In genomic region chr18:48840491-48840877, GRCh38 we compare ENCODE assay signal across 12 cellular contexts.
DNase-seq lines count a peak whose midpoint lies in the region; ATAC-seq and TF ChIP-seq lines count a peak whose summit lies in the region.
"Had no signal": no experiment of that assay in that cellular context is flagged by ENCODE, and none has a peak within 500 bp of the region (broad histone marks: within the 10 kb centered on the region; RNA-seq: fewer than 3 reads in every experiment).

No MANE protein-coding gene starts in this region.

- H3K36me3 ChIP-seq in BLaER1 treated with 17β-estradiol and CSF1 and Interleukin-3, amounts not matched to agents 10 nM and 100 nM = no peaks in the 10 kb centered on the region

- H3K27me3 ChIP-seq in BLaER1 treated with 17β-estradiol and CSF1 and Interleukin-3, amounts not matched to agents 10 nM and 100 nM = no peaks in the 10 kb centered on the region
- no peaks in the 10 kb centered on the region for H3K27me3 ChIP-seq in dorsolateral prefrontal cortex

- DNase-seq in NCI-H1436 treated with DMSO at 0.1 percent for 48 hours (lab: John Stamatoyannopoulos, UW) (peak; percentile 26), dorsolateral prefrontal cortex (peak in 9 of 10 donors; percentile 43 to 83 (median 68)), natural killer cell (no peak), SK-N-DZ (ENCODE audit: low spot score) (no peak), ACHN (no peak), HCEC 1CT (no peak)
- no peak for DNase-seq in activated naive CD4-positive, alpha-beta T cell treated with anti-CD3 and anti-CD28 coated beads, Interleukin-2, amount 50 U/mL, for 72 hours (ENCODE audit: low spot score in 2 of 2)
- DNase-seq: activated T-cell treated with anti-CD3 and anti-CD28 coated beads for 4 hours, NCI-H2029, PC-3 had no signal

- TF ChIP-seq CTCF in dorsolateral prefrontal cortex (IDR thresholded peaks at IDR 0.05 in 54 of 56, conservative IDR thresholded peaks at IDR 0.05 in 2 of 56; ENCODE audit: low read depth in 1 of 56, partially characterized antibody in 56 of 56) (peak in 2 of 56 donors; percentile 5 to 10), natural killer cell (IDR thresholded peaks at IDR 0.05) (no peak)

- no peaks in the 10 kb centered on the region for H3K9me3 ChIP-seq in BLaER1 treated with 17β-estradiol and CSF1 and Interleukin-3, amounts not matched to agents 10 nM and 100 nM (replicated peaks in 1 of 11)

- no peaks in the 10 kb centered on the region for H3K27me3 Mint-ChIP-seq in natural killer cell (ENCODE audit: low read depth in 2 of 2)

- no peak overlapping the region; a peak in 1 of 22 replicates for H3K9ac ChIP-seq in BLaER1 treated with 17β-estradiol and CSF1 and Interleukin-3, amounts not matched to agents 10 nM and 100 nM

- H3K36me3 Mint-ChIP-seq in natural killer cell = no peaks in the 10 kb centered on the region
- no peaks in the 10 kb centered on the region for H3K36me3 Mint-ChIP-seq in activated naive CD4-positive, alpha-beta T cell treated with anti-CD3 and anti-CD28 coated beads, Interleukin-2, amount 50 U/mL, for 72 hours

- peaks cover 0 to 7% (median 0%) of the 10 kb centered on the region in 11 experiments; a peak in 1 of 22 replicates for H4K20me1 ChIP-seq in BLaER1 treated with 17β-estradiol and CSF1 and Interleukin-3, amounts not matched to agents 10 nM and 100 nM

- peaks cover 98 to 100% (median 100%) of the 10 kb centered on the region in 10 experiments for H3K4me1 ChIP-seq in BLaER1 treated with 17β-estradiol and CSF1 and Interleukin-3, amounts not matched to agents 10 nM and 100 nM

- H3K4me3 ChIP-seq in BLaER1 treated with 17β-estradiol and CSF1 and Interleukin-3, amounts not matched to agents 10 nM and 100 nM = no peak overlapping the region
- no peak overlapping the region for H3K4me3 ChIP-seq in dorsolateral prefrontal cortex

- peaks cover 79 to 99% of the 10 kb centered on the region in 2 donors for H3K4me1 Mint-ChIP-seq in natural killer cell

- no peak for ATAC-seq in natural killer cell
- ATAC-seq in activated naive CD4-positive, alpha-beta T cell treated with anti-CD3 and anti-CD28 coated beads, Interleukin-2, amount 50 U/mL, for 72 hours = no peak
- ATAC-seq: PC-3 had no signal

- H3K27ac Mint-ChIP-seq in natural killer cell = peak overlapping the region; percentile 94 to 100
- H3K27ac Mint-ChIP-seq in activated naive CD4-positive, alpha-beta T cell treated with anti-CD3 and anti-CD28 coated beads, Interleukin-2, amount 50 U/mL, for 72 hours = no peak overlapping the region

- in situ Hi-C loops in ACHN (cut with HindIII; ENCODE audit: low pct_ligation_motif_present, low pct_unique_long_range_greater_than_20kb, low sequenced_read_pairs) = no loop called here

- peak overlapping the region; percentile 73 to 100 (median 97); a peak in 21 of 22 replicates for H3K4me2 ChIP-seq in BLaER1 treated with 17β-estradiol and CSF1 and Interleukin-3, amounts not matched to agents 10 nM and 100 nM

- peaks cover 2% of the 10 kb centered on the region in 2 donors for H3K9me3 Mint-ChIP-seq in natural killer cell
- peaks cover 3 to 7% of the 10 kb centered on the region in 2 donors for H3K9me3 Mint-ChIP-seq in activated naive CD4-positive, alpha-beta T cell treated with anti-CD3 and anti-CD28 coated beads, Interleukin-2, amount 50 U/mL, for 72 hours

- intact Hi-C loops in dorsolateral prefrontal cortex (cut with DNase I) = loop anchor here in 1 of 2 donors (1.0 kb wide), 1 partner anchor 19 kb away; no protein-coding TSS in a partner anchor
- intact Hi-C loops in natural killer cell (cut with micrococcal nuclease) = no loop called here

- H3K4me3 Mint-ChIP-seq in natural killer cell = peak overlapping the region; percentile 82

- peak overlapping the region in 6 of 11 experiments; percentile 23 to 90 (median 84); a peak in 7 of 22 replicates for H3K27ac ChIP-seq in BLaER1 treated with 17β-estradiol and CSF1 and Interleukin-3, amounts not matched to agents 10 nM and 100 nM
- H3K27ac ChIP-seq in dorsolateral prefrontal cortex = peak overlapping the region; percentile 49 to 98 (median 92)
- H3K27ac ChIP-seq: C4-2B had no signal

Comparison
In these comparisons a context has a peak if more than half of its experiments do, and no peak if none do; other contexts are left out.
1. DNase-seq: peak in NCI-H1436 treated with DMSO at 0.1 percent for 48 hours (single experiment) and dorsolateral prefrontal cortex (9 of 10); none in natural killer cell (single experiment), activated naive CD4-positive, alpha-beta T cell treated with anti-CD3 and anti-CD28 coated beads, Interleukin-2, amount 50 U/mL, for 72 hours (0 of 2), SK-N-DZ (single experiment), ACHN (single experiment) and HCEC 1CT (single experiment).
2. H3K27ac Mint-ChIP-seq: peak in natural killer cell (2 of 2); none in activated naive CD4-positive, alpha-beta T cell treated with anti-CD3 and anti-CD28 coated beads, Interleukin-2, amount 50 U/mL, for 72 hours (0 of 2).